ENCODE assay signal across 1 cellular context in the genomic region with DNA sequence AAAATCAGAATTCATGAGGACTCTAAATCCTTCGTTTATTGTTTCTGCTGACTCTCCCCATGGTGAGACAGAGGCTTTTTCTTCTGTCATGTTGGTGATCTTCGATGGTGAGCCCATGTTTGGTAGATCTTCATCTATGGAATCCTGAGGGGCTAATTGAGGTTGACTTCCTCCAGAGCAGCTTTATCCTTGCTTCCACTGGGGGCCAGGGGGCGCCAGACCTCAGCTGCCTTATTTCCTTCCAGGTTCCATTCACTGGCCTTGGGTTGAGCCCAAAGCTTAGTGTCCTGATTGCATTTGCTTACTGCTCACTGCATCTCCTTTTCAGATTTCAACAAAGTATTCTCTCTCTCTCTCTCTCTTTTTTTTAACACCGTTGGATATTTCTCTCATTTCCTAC.
TF ChIP-seq lines count a peak whose summit lies in the region.

No MANE protein-coding gene starts in this region.

TF ChIP-seq in A549, 52 proteins besides CTCF, POLR2A, EP300 and RAD21 (continued from another document):
- TF ChIP-seq, protein P1, sequence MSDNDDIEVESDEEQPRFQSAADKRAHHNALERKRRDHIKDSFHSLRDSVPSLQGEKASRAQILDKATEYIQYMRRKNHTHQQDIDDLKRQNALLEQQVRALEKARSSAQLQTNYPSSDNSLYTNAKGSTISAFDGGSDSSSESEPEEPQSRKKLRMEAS (IDR thresholded peaks at IDR 0.05): no peak
TF ChIP-seq in A549: peak in this region for 0.
